ENCODE assay signal across 8 cellular contexts in genomic region chr1:206864939-206865671, GRCh38. TPM values are rescaled to one million over a fixed set of nuclear protein-coding genes. Genes with fewer than 3 reads are reported as not detected.
DNase-seq lines count a peak whose midpoint lies in the region; ATAC-seq and TF ChIP-seq lines count a peak whose summit lies in the region.

Gene IL20 (plus strand): TSS chr1:206865623. CDS start chr1:206865853, 230 bp downstream.

- peak; percentile 83 for ATAC-seq in stimulated activated naive CD8-positive, alpha-beta T cell treated with anti-CD3 and anti-CD28 coated beads, Interleukin-15, Interleukin-2, amounts not matched to agents 100 U/mL and 50 U/mL, for 24 hours

- no peak for TF ChIP-seq POLR2A in esophagus muscularis mucosa (IDR thresholded peaks at IDR 0.05; ENCODE audit: low read depth)

- TF ChIP-seq EP300 in esophagus muscularis mucosa (IDR thresholded peaks at IDR 0.05) = no peak

- DNase-seq in Ammon's horn (ENCODE audit: low spot score) = peak; percentile 60
- DNase-seq in H7 = peak; percentile 64
- peak; percentile 63 to 67 for DNase-seq in NOMO-1 (lab: John Stamatoyannopoulos, UW; ENCODE audit: unreplicated experiment in 2 of 2)
- DNase-seq in activated CD8-positive, alpha-beta memory T cell treated with anti-CD3 and anti-CD28 coated beads, Interleukin-2, amount 50 U/mL, for 4 hours = peak; percentile 87
- DNase-seq in esophagus muscularis mucosa (ENCODE audit: extremely low spot score) = no peak
- peak; percentile 94 for DNase-seq in stimulated activated naive CD8-positive, alpha-beta T cell treated with anti-CD3 and anti-CD28 coated beads, Interleukin-15, Interleukin-2, amounts not matched to agents 100 U/mL and 50 U/mL, for 24 hours
- DNase-seq in cortex of kidney (lab: John Stamatoyannopoulos, UW) = no peak

- H3K36me3 Mint-ChIP-seq in nephron (ENCODE audit: low read depth) = no peaks in the 10 kb centered on the region

- H3K27ac ChIP-seq in esophagus muscularis mucosa (replicated peaks in 1 of 4) = no peak within 1 kb of the TSS

- H3K9me3 ChIP-seq in esophagus muscularis mucosa = no peaks in the 10 kb centered on the region

- no peak within 1 kb of the TSS for H3K4me3 Mint-ChIP-seq in nephron

- intact Hi-C loops in esophagus muscularis mucosa (cut with DNase I) = loop anchor here (5.0 kb wide), 1 partner anchor 42 kb away; no protein-coding TSS in a partner anchor

- peaks cover 63% of the 10 kb centered on the region for H3K27me3 Mint-ChIP-seq in nephron (ENCODE audit: low read depth)

- peaks cover 0 to 7% (median 0%) of the 10 kb centered on the region in 4 donors for H3K4me1 ChIP-seq in esophagus muscularis mucosa

- H3K27me3 ChIP-seq in H7 (ENCODE audit: control insufficient read depth, insufficient read depth, low read length) = no peaks in the 10 kb centered on the region; the same call in 1 of the 2 replicates
- H3K27me3 ChIP-seq in esophagus muscularis mucosa = peaks cover 0 to 5% (median 0%) of the 10 kb centered on the region in 4 donors

- H3K9me3 Mint-ChIP-seq in nephron = no peaks in the 10 kb centered on the region

- H3K27ac Mint-ChIP-seq in nephron = no peak within 1 kb of the TSS

- H3K36me3 ChIP-seq in H7 (replicated peaks; ENCODE audit: control insufficient read depth, insufficient read depth, low read length) = no peaks in the 10 kb centered on the region
- H3K36me3 ChIP-seq in esophagus muscularis mucosa = no peaks in the 10 kb centered on the region

- H3K4me3 ChIP-seq in H7 (ENCODE audit: insufficient read depth, low read depth, low read length) (no peak within 1 kb of the TSS), esophagus muscularis mucosa (no peak within 1 kb of the TSS)

- no peaks in the 10 kb centered on the region for H3K4me1 Mint-ChIP-seq in nephron

- 56% methylated on average over 19 of the region's 19 CpGs for WGBS in esophagus muscularis mucosa

- TF ChIP-seq CTCF in esophagus muscularis mucosa (IDR thresholded peaks at IDR 0.05) (peak; percentile 43 to 65 (median 44)), nephron (IDR thresholded peaks at IDR 0.05; ENCODE audit: unreplicated experiment in 3 of 3) (peak; percentile 50 to 59 (median 53))

RNA-seq across cellular contexts. Expression of gene IL20, which starts in this region (rescaled TPM):
- total RNA-seq in H7 (2014; rRNA removed; shearing (Covaris generic)) = not detected in 2 replicates
- not detected for total RNA-seq in esophagus muscularis mucosa

Comparison
In these comparisons a context has a peak if more than half of its experiments do, and no peak if none do; other contexts are left out.
1. Peak in DNase-seq in H7; RNA of the gene not detected or under 1 TPM.
2. DNase-seq: peak in Ammon's horn (single experiment), NOMO-1 (2 of 2), activated CD8-positive, alpha-beta memory T cell treated with anti-CD3 and anti-CD28 coated beads, Interleukin-2, amount 50 U/mL, for 4 hours (single experiment) and stimulated activated naive CD8-positive, alpha-beta T cell treated with anti-CD3 and anti-CD28 coated beads, Interleukin-15, Interleukin-2, amounts not matched to agents 100 U/mL and 50 U/mL, for 24 hours (single experiment); none in esophagus muscularis mucosa (single experiment) and cortex of kidney (single experiment).